In genomic region chr20:64171211-64171610, GRCh38 we compare ENCODE assay signal across 35 cellular contexts. TPM values are rescaled to one million over a fixed set of nuclear protein-coding genes. Genes with fewer than 3 reads are reported as not detected.
"Had no signal": no experiment of that assay in that cellular context is flagged by ENCODE, and none has a peak within 500 bp of the region (broad histone marks: within the 10 kb centered on the region; RNA-seq: fewer than 3 reads in every experiment).

No MANE protein-coding gene starts in this region.

- H3K27ac Mint-ChIP-seq: activated B cell treated with CpG ODN at 0.5 μM for 24 hours; activated CD4-positive, alpha-beta memory T cell treated with anti-CD3 and anti-CD28 coated beads, Interleukin-2, amount 10 ng/mL, durations not matched to agents 7 days and 5 days; activated CD4-positive, alpha-beta T cell treated with anti-CD3 and anti-CD28 coated beads, Interleukin-2, amount 10 ng/mL, durations not matched to agents 7 days and 5 days; activated CD8-positive, alpha-beta memory T cell treated with anti-CD3 and anti-CD28 coated beads, Interleukin-2, amount 10 ng/mL, durations not matched to agents 7 days and 5 days; activated CD8-positive, alpha-beta T cell treated with anti-CD3 and anti-CD28 coated beads, Interleukin-2, amount 10 ng/mL, durations not matched to agents 7 days and 5 days; activated naive CD4-positive, alpha-beta T cell treated with anti-CD3 and anti-CD28 coated beads, Interleukin-2, amount 10 ng/mL, durations not matched to agents 7 days and 5 days; activated naive CD4-positive, alpha-beta T cell treated with anti-CD3 and anti-CD28 coated beads, Interleukin-2, amount 50 U/mL, for 24 hours; activated naive CD8-positive, alpha-beta T cell; activated naive CD8-positive, alpha-beta T cell treated with anti-CD3 and anti-CD28 coated beads, Interleukin-2, amount 10 ng/mL, durations not matched to agents 7 days and 5 days; activated naive CD8-positive, alpha-beta T cell treated with anti-CD3 and anti-CD28 coated beads, Interleukin-2, amount 50 U/mL, for 24 hours; activated T-cell treated with anti-CD3 and anti-CD28 coated beads, Interleukin-2, amount 50 U/mL, for 24 hours; activated T-helper 2 cell treated with anti-CD3 and anti-CD28 coated beads, Interferon-gamma antibody, Interleukin-2, Interleukin-4, amounts not matched to agents 10 μg/mL and 5 μg/mL and 100 μg/mL, durations not matched to agents 14 hours and 24 hours and 36 hours; T-helper 1 cell treated with Interleukin-12 subunit alpha and Interleukin-12 subunit beta and Interleukin-4 antibody, amounts not matched to agents 30 μg/mL and 1 μg/mL, for 36 hours; T-helper 2 cell treated with Interferon-gamma antibody and Interleukin-4, amounts not matched to agents 5 μg/mL and 100 μg/mL, for 36 hours had no signal

- DNase-seq: activated B cell treated with CpG ODN at 0.5 μM for 24 hours; activated CD4-positive, alpha-beta memory T cell treated with anti-CD3 and anti-CD28 coated beads, Interleukin-2, amount 10 ng/mL, durations not matched to agents 7 days and 5 days; activated CD4-positive, alpha-beta T cell treated with anti-CD3 and anti-CD28 coated beads for 4 hours; activated CD4-positive, alpha-beta T cell treated with anti-CD3 and anti-CD28 coated beads, Interleukin-2, amount 10 ng/mL, durations not matched to agents 7 days and 5 days; activated CD4-positive, alpha-beta T cell treated with anti-CD3 and anti-CD28 coated beads, Interleukin-2, amount 50 U/mL, for 48 hours; activated CD4-positive, CD25-positive, alpha-beta regulatory T cell treated with anti-CD3 and anti-CD28 coated beads, Interleukin-2, amount 50 U/mL, for 72 hours; activated CD8-positive, alpha-beta memory T cell treated with anti-CD3 and anti-CD28 coated beads for 24 hours; activated CD8-positive, alpha-beta memory T cell treated with anti-CD3 and anti-CD28 coated beads, Interleukin-2, amount 10 ng/mL, durations not matched to agents 7 days and 5 days; activated CD8-positive, alpha-beta memory T cell treated with anti-CD3 and anti-CD28 coated beads, Interleukin-2, amount 50 U/mL, for 48 hours; activated CD8-positive, alpha-beta T cell treated with anti-CD3 and anti-CD28 coated beads, Interleukin-2, amount 10 ng/mL, durations not matched to agents 7 days and 5 days; activated effector memory CD4-positive, alpha-beta T cell treated with Interleukin-2 at 50 U/mL for 16 hours; activated gamma-delta T cell; activated naive CD4-positive, alpha-beta T cell treated with anti-CD3 and anti-CD28 coated beads, Interleukin-2, amount 10 ng/mL, durations not matched to agents 7 days and 5 days; activated naive CD4-positive, alpha-beta T cell treated with Interleukin-2 at 50 U/mL for 16 hours; activated naive CD8-positive, alpha-beta T cell treated with anti-CD3 and anti-CD28 coated beads, Interleukin-2, amount 10 ng/mL, durations not matched to agents 7 days and 5 days; activated naive CD8-positive, alpha-beta T cell treated with anti-CD3 and anti-CD28 coated beads, Interleukin-2, amount 50 U/mL, for 24 hours; activated T-cell treated with anti-CD3 and anti-CD28 coated beads, Interleukin-2, amount 50 U/mL, for 24 hours; activated T-cell treated with anti-CD3 and anti-CD28 coated beads, Interleukin-2, amount 50 U/mL, for 48 hours; amygdala; anterior cingulate cortex; central memory CD4-positive, alpha-beta T cell; T-helper 1 cell; T-helper 2 cell; T-helper 9 cell had no signal

- H3K4me3 ChIP-seq: ascending aorta, cardiac muscle cell had no signal

- H3K36me3 ChIP-seq: ascending aorta, cardiac muscle cell had no signal

- H3K4me1 Mint-ChIP-seq: activated CD4-positive, alpha-beta memory T cell treated with anti-CD3 and anti-CD28 coated beads, Interleukin-2, amount 10 ng/mL, durations not matched to agents 7 days and 5 days; activated CD4-positive, alpha-beta T cell treated with anti-CD3 and anti-CD28 coated beads, Interleukin-2, amount 10 ng/mL, durations not matched to agents 7 days and 5 days; activated CD8-positive, alpha-beta memory T cell treated with anti-CD3 and anti-CD28 coated beads, Interleukin-2, amount 10 ng/mL, durations not matched to agents 7 days and 5 days; activated naive CD4-positive, alpha-beta T cell treated with anti-CD3 and anti-CD28 coated beads, Interleukin-2, amount 10 ng/mL, durations not matched to agents 7 days and 5 days; activated naive CD4-positive, alpha-beta T cell treated with anti-CD3 and anti-CD28 coated beads, Interleukin-2, amount 50 U/mL, for 24 hours; activated naive CD8-positive, alpha-beta T cell treated with anti-CD3 and anti-CD28 coated beads, Interleukin-2, amount 10 ng/mL, durations not matched to agents 7 days and 5 days; activated naive CD8-positive, alpha-beta T cell treated with anti-CD3 and anti-CD28 coated beads, Interleukin-2, amount 50 U/mL, for 24 hours had no signal

- H3K9me3 ChIP-seq: ascending aorta had no signal

- H3K4me3 Mint-ChIP-seq: activated B cell treated with CpG ODN at 0.5 μM for 24 hours; activated CD4-positive, alpha-beta memory T cell treated with anti-CD3 and anti-CD28 coated beads, Interleukin-2, amount 10 ng/mL, durations not matched to agents 7 days and 5 days; activated CD4-positive, alpha-beta T cell treated with anti-CD3 and anti-CD28 coated beads, Interleukin-2, amount 10 ng/mL, durations not matched to agents 7 days and 5 days; activated CD8-positive, alpha-beta memory T cell treated with anti-CD3 and anti-CD28 coated beads, Interleukin-2, amount 10 ng/mL, durations not matched to agents 7 days and 5 days; activated CD8-positive, alpha-beta T cell treated with anti-CD3 and anti-CD28 coated beads, Interleukin-2, amount 10 ng/mL, durations not matched to agents 7 days and 5 days; activated naive CD4-positive, alpha-beta T cell treated with anti-CD3 and anti-CD28 coated beads, Interleukin-2, amount 10 ng/mL, durations not matched to agents 7 days and 5 days; activated naive CD4-positive, alpha-beta T cell treated with anti-CD3 and anti-CD28 coated beads, Interleukin-2, amount 50 U/mL, for 24 hours; activated naive CD8-positive, alpha-beta T cell; activated naive CD8-positive, alpha-beta T cell treated with anti-CD3 and anti-CD28 coated beads, Interleukin-2, amount 10 ng/mL, durations not matched to agents 7 days and 5 days; activated naive CD8-positive, alpha-beta T cell treated with anti-CD3 and anti-CD28 coated beads, Interleukin-2, amount 50 U/mL, for 24 hours; activated T-cell treated with anti-CD3 and anti-CD28 coated beads, Interleukin-2, amount 50 U/mL, for 24 hours; T-helper 1 cell treated with Interleukin-12 subunit alpha and Interleukin-12 subunit beta and Interleukin-4 antibody, amounts not matched to agents 30 μg/mL and 1 μg/mL, for 36 hours; T-helper 2 cell treated with Interferon-gamma antibody and Interleukin-4, amounts not matched to agents 5 μg/mL and 100 μg/mL, for 36 hours had no signal

- H3K4me1 ChIP-seq: ascending aorta had no signal

- H3K27me3 ChIP-seq: ascending aorta had no signal

- H3K27ac ChIP-seq: ascending aorta, cardiac muscle cell, VCaP had no signal

- H3K9me3 Mint-ChIP-seq: activated B cell treated with CpG ODN at 0.5 μM for 24 hours; activated CD4-positive, alpha-beta memory T cell treated with anti-CD3 and anti-CD28 coated beads, Interleukin-2, amount 10 ng/mL, durations not matched to agents 7 days and 5 days; activated CD4-positive, alpha-beta T cell treated with anti-CD3 and anti-CD28 coated beads, Interleukin-2, amount 10 ng/mL, durations not matched to agents 7 days and 5 days; activated naive CD4-positive, alpha-beta T cell treated with anti-CD3 and anti-CD28 coated beads, Interleukin-2, amount 10 ng/mL, durations not matched to agents 7 days and 5 days; activated naive CD4-positive, alpha-beta T cell treated with anti-CD3 and anti-CD28 coated beads, Interleukin-2, amount 50 U/mL, for 24 hours; activated naive CD8-positive, alpha-beta T cell treated with anti-CD3 and anti-CD28 coated beads, Interleukin-2, amount 10 ng/mL, durations not matched to agents 7 days and 5 days; activated naive CD8-positive, alpha-beta T cell treated with anti-CD3 and anti-CD28 coated beads, Interleukin-2, amount 50 U/mL, for 24 hours; activated T-cell treated with anti-CD3 and anti-CD28 coated beads, Interleukin-2, amount 50 U/mL, for 24 hours; activated T-helper 2 cell treated with anti-CD3 and anti-CD28 coated beads, Interferon-gamma antibody, Interleukin-2, Interleukin-4, amounts not matched to agents 10 μg/mL and 5 μg/mL and 100 μg/mL, durations not matched to agents 14 hours and 24 hours and 36 hours; brain; T-helper 1 cell treated with Interleukin-12 subunit alpha and Interleukin-12 subunit beta and Interleukin-4 antibody, amounts not matched to agents 30 μg/mL and 1 μg/mL, for 36 hours; T-helper 2 cell treated with Interferon-gamma antibody and Interleukin-4, amounts not matched to agents 5 μg/mL and 100 μg/mL, for 36 hours had no signal

- FAIRE-seq: bronchial epithelial cell, TTC549 had no signal

- H3K36me3 Mint-ChIP-seq: activated CD8-positive, alpha-beta memory T cell treated with anti-CD3 and anti-CD28 coated beads, Interleukin-2, amount 10 ng/mL, durations not matched to agents 7 days and 5 days; activated naive CD4-positive, alpha-beta T cell treated with anti-CD3 and anti-CD28 coated beads, Interleukin-2, amount 10 ng/mL, durations not matched to agents 7 days and 5 days; activated naive CD4-positive, alpha-beta T cell treated with anti-CD3 and anti-CD28 coated beads, Interleukin-2, amount 50 U/mL, for 24 hours; activated naive CD8-positive, alpha-beta T cell; activated naive CD8-positive, alpha-beta T cell treated with anti-CD3 and anti-CD28 coated beads, Interleukin-2, amount 10 ng/mL, durations not matched to agents 7 days and 5 days; brain had no signal

- ATAC-seq: activated CD8-positive, alpha-beta memory T cell treated with anti-CD3 and anti-CD28 coated beads, Interleukin-2, amount 10 ng/mL, durations not matched to agents 7 days and 5 days; activated CD8-positive, alpha-beta T cell treated with anti-CD3 and anti-CD28 coated beads, Interleukin-2, amount 10 ng/mL, durations not matched to agents 7 days and 5 days; activated naive CD8-positive, alpha-beta T cell treated with anti-CD3 and anti-CD28 coated beads, Interleukin-2, amount 50 U/mL, for 24 hours had no signal

RNA-seq across cellular contexts. Expression of gene MYT1, which starts 7.0 kb away (rescaled TPM):
- total RNA-seq: activated CD4-positive, alpha-beta memory T cell treated with anti-CD3 and anti-CD28 coated beads, Interleukin-2, amount 10 ng/mL, durations not matched to agents 7 days and 5 days; activated CD4-positive, alpha-beta T cell treated with anti-CD3 and anti-CD28 coated beads, Interleukin-2, amount 10 ng/mL, durations not matched to agents 7 days and 5 days; activated CD8-positive, alpha-beta memory T cell treated with anti-CD3 and anti-CD28 coated beads, Interleukin-2, amount 10 ng/mL, durations not matched to agents 7 days and 5 days; activated CD8-positive, alpha-beta T cell treated with anti-CD3 and anti-CD28 coated beads, Interleukin-2, amount 10 ng/mL, durations not matched to agents 7 days and 5 days; activated T-helper 2 cell treated with anti-CD3 and anti-CD28 coated beads, Interferon-gamma antibody, Interleukin-2, Interleukin-4, amounts not matched to agents 10 μg/mL and 5 μg/mL and 100 μg/mL, durations not matched to agents 14 hours and 24 hours and 36 hours; ascending aorta; bronchial epithelial cell had no signal
